ENCODE assay signal across 8 cellular contexts in the genomic region with DNA sequence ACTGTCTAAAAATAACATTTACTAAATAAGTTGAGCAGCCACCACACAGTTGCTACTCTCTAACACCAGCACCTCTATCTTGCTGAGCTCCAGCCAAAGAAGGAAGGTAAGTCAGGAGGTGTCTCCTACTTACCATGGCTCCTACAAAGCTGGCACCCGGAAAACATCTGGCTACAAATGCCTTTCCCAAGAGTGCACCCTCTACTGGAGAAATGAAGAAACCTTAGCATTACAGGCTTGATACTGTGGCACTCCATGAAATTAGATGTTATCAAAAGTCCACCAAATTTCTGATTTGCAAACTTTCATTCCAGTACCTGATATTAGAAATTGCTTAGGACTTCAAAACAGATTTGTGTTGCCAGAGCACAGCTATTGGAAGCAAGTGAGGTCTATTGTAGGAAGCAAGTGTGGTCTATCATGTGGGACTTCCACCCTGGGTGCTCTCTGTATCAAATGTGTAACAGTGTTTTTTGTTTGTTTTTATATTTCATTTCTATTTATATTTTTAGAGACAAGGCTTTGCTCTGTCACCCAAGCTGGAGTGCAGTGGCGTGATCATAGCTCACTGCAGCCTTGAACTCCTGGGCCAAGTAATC. TPM values are rescaled to one million over a fixed set of nuclear protein-coding genes. Genes with fewer than 3 reads are reported as not detected.
A peak's percentile ranks its signal among the peaks of the same experiment; 100 is the strongest.
DNase-seq lines count a peak whose midpoint lies in the region; ATAC-seq and TF ChIP-seq lines count a peak whose summit lies in the region.

No MANE protein-coding gene starts in this region.

- H3K4me1 Mint-ChIP-seq in glutamatergic neuron (ENCODE audit: low read depth, unreplicated experiment), result no peaks in the 10 kb centered on the region

- in situ Hi-C loops in Panc1 (cut with HindIII; ENCODE audit: low pct_unique_long_range_greater_than_20kb, low sequenced_read_pairs), result no loop called here

- TF ChIP-seq CTCF in A673 (conservative IDR thresholded peaks at IDR 0.05; ENCODE audit: low read depth, low read length), result peak; percentile 72
- TF ChIP-seq CTCF in GM12872 (IDR thresholded peaks at IDR 0.05; ENCODE audit: insufficient read depth, low read depth, low read length), result peak; percentile 64
- peak; percentile 70 for TF ChIP-seq CTCF in Panc1 (IDR thresholded peaks at IDR 0.05)
- peak; percentile 25 for TF ChIP-seq CTCF in glutamatergic neuron (IDR thresholded peaks at IDR 0.05; ENCODE audit: partially characterized antibody, unreplicated experiment)

- no peak overlapping the region for H3K4me3 Mint-ChIP-seq in glutamatergic neuron (ENCODE audit: unreplicated experiment)

- DNase-seq in A673 (ENCODE audit: low spot score), result peak; percentile 46
- no peak for DNase-seq in Panc1 (ENCODE audit: low read depth, low spot score)
- no peak for DNase-seq in glutamatergic neuron
- DNase-seq in NCI-H1436 (lab: John Stamatoyannopoulos, UW), result no peak
- no peak for DNase-seq in stimulated activated CD4-positive, alpha-beta T cell treated with anti-CD3 and anti-CD28 coated beads, Interleukin-4, amount 100 ng/mL, for 4 hours
- DNase-seq in NOMO-1 treated with DMSO at 0.1 percent for 48 hours (lab: John Stamatoyannopoulos, UW; ENCODE audit: unreplicated experiment), result no peak

- H3K36me3 ChIP-seq in A673 (ENCODE audit: insufficient read depth, low read length, poor library complexity, severe bottlenecking) (no peaks in the 10 kb centered on the region), Panc1 (ENCODE audit: control insufficient read depth, insufficient read depth, low read length) (no peaks in the 10 kb centered on the region)

- H3K9me3 Mint-ChIP-seq in glutamatergic neuron (ENCODE audit: unreplicated experiment), result no peaks in the 10 kb centered on the region

- POLR2A ChIA-PET in A673 (lab: Charles Lee; ENCODE audit: low non-redundant PET) (no interaction called here), Panc1 (lab: Charles Lee) (no interaction called here)

- no peaks in the 10 kb centered on the region for H3K36me3 Mint-ChIP-seq in glutamatergic neuron (ENCODE audit: unreplicated experiment)

- CTCF ChIA-PET in A673 (lab: Charles Lee), result interaction anchor here (0.6 to 0.9 kb wide), 2 partner anchors 18 to 25 kb away, joined by 3 read pairs; partner anchors contain the start of gene RFK
- CTCF ChIA-PET in Panc1 (lab: Charles Lee), result no interaction called here

- H3K27me3 Mint-ChIP-seq in glutamatergic neuron (ENCODE audit: unreplicated experiment), result no peaks in the 10 kb centered on the region

- no peak for ATAC-seq in Panc1
- ATAC-seq in GM19328 (IDR thresholded peaks at IDR 0.05; ENCODE audit: unreplicated experiment), result no peak

- H3K9me3 ChIP-seq in A673 (ENCODE audit: low read depth, low read length, poor library complexity, severe bottlenecking) (no peaks in the 10 kb centered on the region), Panc1 (ENCODE audit: control insufficient read depth, insufficient read depth, low read depth, low read length) (no peaks in the 10 kb centered on the region)

- intact Hi-C loops in A673 (cut with micrococcal nuclease; ENCODE audit: unreplicated experiment) (no loop called here), Panc1 (cut with micrococcal nuclease; ENCODE audit: unreplicated experiment) (no loop called here)

- H3K27ac ChIP-seq in A673 (ENCODE audit: low read depth, low read length, poor library complexity, severe bottlenecking), result no peak overlapping the region
- no peak overlapping the region for H3K27ac ChIP-seq in Panc1 (ENCODE audit: low read length)

- H3K27ac Mint-ChIP-seq in glutamatergic neuron (ENCODE audit: unreplicated experiment), result no peak overlapping the region

- H3K27me3 ChIP-seq in A673 (replicated peaks; ENCODE audit: insufficient read depth, low read depth, low read length, poor library complexity) (no peaks in the 10 kb centered on the region), Panc1 (ENCODE audit: control insufficient read depth, insufficient read depth, low read length) (no peaks in the 10 kb centered on the region)

- BruUV-seq in A673 (replicated peaks; lab: Mats Ljungman, UMichigan) (no TSS peak), Panc1 (replicated peaks; lab: Mats Ljungman, UMichigan) (no TSS peak)

- no peak overlapping the region for H3K4me3 ChIP-seq in A673 (ENCODE audit: low read depth, low read length, poor library complexity, severe bottlenecking)
- H3K4me3 ChIP-seq in Panc1 (ENCODE audit: low read depth in 2 of 2, low read length in 2 of 2), result no peak overlapping the region

- no peaks in the 10 kb centered on the region for H3K4me1 ChIP-seq in A673 (ENCODE audit: insufficient read depth, low read length, poor library complexity, severe bottlenecking)
- H3K4me1 ChIP-seq in Panc1 (ENCODE audit: control insufficient read depth, insufficient read depth, low read length), result no peaks in the 10 kb centered on the region

RNA-seq across cellular contexts. Expression of gene RFK, which starts 25.7 kb away (rescaled TPM):
- 19.8 and 22.1 TPM in 2 replicates for total RNA-seq in A673 (2021)
- 33.2 TPM for total RNA-seq in Panc1 (2021; ENCODE audit: unreplicated experiment)
- polyA plus RNA-seq in Panc1 (2012; ENCODE audit: insufficient read length), result 14.4 TPM
- 12.7 TPM for total RNA-seq in glutamatergic neuron (ENCODE audit: unreplicated experiment)

RNA-seq across cellular contexts. Expression of gene GCNT1, which starts 39.1 kb away (rescaled TPM):
- not detected in 2 replicates for total RNA-seq in A673 (2021)
- total RNA-seq in Panc1 (2021; ENCODE audit: unreplicated experiment), result 0.28 TPM
- polyA plus RNA-seq in Panc1 (2012; ENCODE audit: insufficient read length), result 0.16 TPM
- 1.2 TPM for total RNA-seq in glutamatergic neuron (ENCODE audit: unreplicated experiment)
